Comparison of ENCODE assay signal across 36 cellular contexts in the genomic region with DNA sequence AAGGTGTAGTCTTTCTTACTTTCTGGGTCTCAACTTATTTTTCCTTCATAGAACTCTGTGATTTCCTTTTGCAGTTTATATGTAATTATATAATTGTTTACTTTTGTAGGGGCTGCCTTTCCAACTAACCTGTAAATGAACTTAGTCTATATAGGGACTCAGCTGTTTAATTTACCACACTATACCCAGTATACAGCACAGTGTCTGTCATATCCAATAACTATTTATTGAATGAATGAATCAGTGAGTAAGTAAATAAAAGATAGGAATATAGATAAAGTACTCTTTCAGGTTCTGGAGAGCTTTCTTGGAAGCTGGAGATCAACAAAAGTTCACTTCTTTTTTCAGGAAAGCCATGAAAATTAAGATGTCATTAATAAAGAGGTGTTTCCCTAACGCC.
"Had no signal": no experiment of that assay in that cellular context is flagged by ENCODE, and none has a peak within 500 bp of the region (broad histone marks: within the 10 kb centered on the region; RNA-seq: fewer than 3 reads in every experiment).

No MANE protein-coding gene starts in this region.

- ATAC-seq: activated naive CD4-positive, alpha-beta T cell treated with anti-CD3 and anti-CD28 coated beads, Interleukin-2, amount 50 U/mL, for 72 hours; activated naive CD8-positive, alpha-beta T cell treated with anti-CD3 and anti-CD28 coated beads, Interleukin-2, amount 50 U/mL, for 24 hours; activated T-cell treated with anti-CD3 and anti-CD28 coated beads, Interleukin-2, amount 50 U/mL, for 4 hours; activated T-cell treated with anti-CD3 and anti-CD28 coated beads, Interleukin-2, amount 50 U/mL, for 72 hours; activated T-helper 17 cell treated with anti-CD3 and anti-CD28 coated beads, Interleukin-2, amount 50 U/mL, for 72 hours; body of pancreas had no signal

- H3K27ac ChIP-seq: adrenal gland, ascending aorta, body of pancreas, brain microvascular endothelial cell, breast epithelium, cardiac muscle cell had no signal

- H3K4me3 ChIP-seq: adrenal gland, ascending aorta, body of pancreas, breast epithelium, cardiac muscle cell had no signal

- H3K27me3 Mint-ChIP-seq: activated naive CD4-positive, alpha-beta T cell treated with anti-CD3 and anti-CD28 coated beads, Interleukin-2, amount 10 ng/mL, durations not matched to agents 7 days and 5 days; activated naive CD4-positive, alpha-beta T cell treated with anti-CD3 and anti-CD28 coated beads, Interleukin-2, amount 50 U/mL, for 24 hours; activated T-cell treated with anti-CD3 and anti-CD28 coated beads, Interleukin-2, amount 50 U/mL, for 24 hours had no signal

- H3K9me3 Mint-ChIP-seq: activated naive CD4-positive, alpha-beta T cell treated with anti-CD3 and anti-CD28 coated beads, Interleukin-2, amount 10 ng/mL, durations not matched to agents 7 days and 5 days; activated naive CD4-positive, alpha-beta T cell treated with anti-CD3 and anti-CD28 coated beads, Interleukin-2, amount 50 U/mL, for 24 hours; activated naive CD8-positive, alpha-beta T cell treated with anti-CD3 and anti-CD28 coated beads for 36 hours; activated naive CD8-positive, alpha-beta T cell treated with anti-CD3 and anti-CD28 coated beads, Interleukin-2, amount 10 ng/mL, durations not matched to agents 7 days and 5 days; activated naive CD8-positive, alpha-beta T cell treated with anti-CD3 and anti-CD28 coated beads, Interleukin-2, amount 50 U/mL, for 24 hours; activated T-cell treated with anti-CD3 and anti-CD28 coated beads, Interleukin-2, amount 50 U/mL, for 24 hours; activated T-cell treated with anti-CD3 and anti-CD28 coated beads, Interleukin-2, amount 50 U/mL, for 4 hours; activated T-cell treated with anti-CD3 and anti-CD28 coated beads, Interleukin-2, amount 50 U/mL, for 72 hours; activated T-helper 1 cell treated with anti-CD3 and anti-CD28 coated beads, Interleukin-12 subunit alpha, Interleukin-12 subunit beta, Interleukin-2, Interleukin-4 antibody, amounts not matched to agents 30 ng/mL and 10 ng/mL and 1 ng/mL, durations not matched to agents 14 hours and 24 hours and 36 hours; activated T-helper 2 cell treated with anti-CD3 and anti-CD28 coated beads, Interferon-gamma antibody, Interleukin-2, Interleukin-4, amounts not matched to agents 10 μg/mL and 5 μg/mL and 100 μg/mL, durations not matched to agents 14 hours and 24 hours and 36 hours; central memory CD8-positive, alpha-beta T cell had no signal

- H3K4me3 Mint-ChIP-seq: activated naive CD4-positive, alpha-beta T cell treated with anti-CD3 and anti-CD28 coated beads, Interleukin-2, amount 10 ng/mL, durations not matched to agents 7 days and 5 days; activated naive CD4-positive, alpha-beta T cell treated with anti-CD3 and anti-CD28 coated beads, Interleukin-2, amount 50 U/mL, for 24 hours; activated naive CD8-positive, alpha-beta T cell; activated naive CD8-positive, alpha-beta T cell treated with anti-CD3 and anti-CD28 coated beads for 36 hours; activated naive CD8-positive, alpha-beta T cell treated with anti-CD3 and anti-CD28 coated beads, Interleukin-2, amount 10 ng/mL, durations not matched to agents 7 days and 5 days; activated naive CD8-positive, alpha-beta T cell treated with anti-CD3 and anti-CD28 coated beads, Interleukin-2, amount 50 U/mL, for 24 hours; activated T-cell treated with anti-CD3 and anti-CD28 coated beads, Interleukin-2, amount 50 U/mL, for 24 hours; activated T-cell treated with anti-CD3 and anti-CD28 coated beads, Interleukin-2, amount 50 U/mL, for 4 hours; activated T-cell treated with anti-CD3 and anti-CD28 coated beads, Interleukin-2, amount 50 U/mL, for 72 hours; activated T-helper 1 cell treated with anti-CD3 and anti-CD28 coated beads, Interleukin-12 subunit alpha, Interleukin-12 subunit beta, Interleukin-2, Interleukin-4 antibody, amounts not matched to agents 30 ng/mL and 10 ng/mL and 1 ng/mL, durations not matched to agents 14 hours and 24 hours and 36 hours; activated T-helper 17 cell treated with anti-CD3 and anti-CD28 coated beads, Interleukin-2, amount 50 U/mL, for 72 hours; brain; central memory CD8-positive, alpha-beta T cell had no signal

- H3K27me3 ChIP-seq: adrenal gland, ascending aorta, body of pancreas, brain microvascular endothelial cell, breast epithelium, cardiac muscle cell had no signal

- H3K27ac Mint-ChIP-seq: activated naive CD4-positive, alpha-beta T cell treated with anti-CD3 and anti-CD28 coated beads, Interleukin-2, amount 10 ng/mL, durations not matched to agents 7 days and 5 days; activated naive CD4-positive, alpha-beta T cell treated with anti-CD3 and anti-CD28 coated beads, Interleukin-2, amount 50 U/mL, for 24 hours; activated naive CD4-positive, alpha-beta T cell treated with anti-CD3 and anti-CD28 coated beads, Interleukin-2, amount 50 U/mL, for 72 hours; activated naive CD8-positive, alpha-beta T cell; activated naive CD8-positive, alpha-beta T cell treated with anti-CD3 and anti-CD28 coated beads for 36 hours; activated naive CD8-positive, alpha-beta T cell treated with anti-CD3 and anti-CD28 coated beads, Interleukin-2, amount 10 ng/mL, durations not matched to agents 7 days and 5 days; activated naive CD8-positive, alpha-beta T cell treated with anti-CD3 and anti-CD28 coated beads, Interleukin-2, amount 50 U/mL, for 24 hours; activated T-cell treated with anti-CD3 and anti-CD28 coated beads, Interleukin-2, amount 50 U/mL, for 24 hours; activated T-cell treated with anti-CD3 and anti-CD28 coated beads, Interleukin-2, amount 50 U/mL, for 72 hours; activated T-helper 1 cell treated with anti-CD3 and anti-CD28 coated beads, Interleukin-12 subunit alpha, Interleukin-12 subunit beta, Interleukin-2, Interleukin-4 antibody, amounts not matched to agents 30 ng/mL and 10 ng/mL and 1 ng/mL, durations not matched to agents 14 hours and 24 hours and 36 hours; activated T-helper 17 cell treated with anti-CD3 and anti-CD28 coated beads, Interleukin-2, amount 50 U/mL, for 72 hours; activated T-helper 2 cell treated with anti-CD3 and anti-CD28 coated beads, Interferon-gamma antibody, Interleukin-2, Interleukin-4, amounts not matched to agents 10 μg/mL and 5 μg/mL and 100 μg/mL, durations not matched to agents 14 hours and 24 hours and 36 hours; brain had no signal

- H3K4me1 ChIP-seq: adrenal gland, ascending aorta, body of pancreas, breast epithelium had no signal

- H3K9me3 ChIP-seq: adrenal gland, ascending aorta, body of pancreas, breast epithelium had no signal

- H3K36me3 ChIP-seq: adrenal gland, ascending aorta, brain microvascular endothelial cell, breast epithelium, cardiac muscle cell had no signal

- H3K4me1 Mint-ChIP-seq: activated naive CD4-positive, alpha-beta T cell treated with anti-CD3 and anti-CD28 coated beads, Interleukin-2, amount 10 ng/mL, durations not matched to agents 7 days and 5 days; activated naive CD4-positive, alpha-beta T cell treated with anti-CD3 and anti-CD28 coated beads, Interleukin-2, amount 50 U/mL, for 24 hours; activated naive CD8-positive, alpha-beta T cell treated with anti-CD3 and anti-CD28 coated beads for 36 hours; activated naive CD8-positive, alpha-beta T cell treated with anti-CD3 and anti-CD28 coated beads, Interleukin-2, amount 10 ng/mL, durations not matched to agents 7 days and 5 days; activated naive CD8-positive, alpha-beta T cell treated with anti-CD3 and anti-CD28 coated beads, Interleukin-2, amount 50 U/mL, for 24 hours; activated T-helper 17 cell treated with anti-CD3 and anti-CD28 coated beads, Interleukin-2, amount 50 U/mL, for 72 hours; brain; central memory CD8-positive, alpha-beta T cell had no signal

- H3K36me3 Mint-ChIP-seq: activated naive CD4-positive, alpha-beta T cell treated with anti-CD3 and anti-CD28 coated beads, Interleukin-2, amount 10 ng/mL, durations not matched to agents 7 days and 5 days; activated naive CD4-positive, alpha-beta T cell treated with anti-CD3 and anti-CD28 coated beads, Interleukin-2, amount 50 U/mL, for 24 hours; activated naive CD4-positive, alpha-beta T cell treated with anti-CD3 and anti-CD28 coated beads, Interleukin-2, amount 50 U/mL, for 72 hours; activated naive CD8-positive, alpha-beta T cell; activated naive CD8-positive, alpha-beta T cell treated with anti-CD3 and anti-CD28 coated beads for 36 hours; activated naive CD8-positive, alpha-beta T cell treated with anti-CD3 and anti-CD28 coated beads, Interleukin-2, amount 10 ng/mL, durations not matched to agents 7 days and 5 days; brain had no signal

- DNase-seq: activated effector memory CD4-positive, alpha-beta T cell treated with anti-CD3 and anti-CD28 coated beads, Interleukin-2, amount 50 U/mL, for 16 hours; activated effector memory CD4-positive, alpha-beta T cell treated with Interleukin-2 at 50 U/mL for 16 hours; activated gamma-delta T cell; activated gamma-delta T cell treated with Interleukin-2 at 50 U/mL for 16 hours; activated naive CD4-positive, alpha-beta T cell; activated naive CD4-positive, alpha-beta T cell treated with anti-CD3 and anti-CD28 coated beads, Interleukin-2, amount 10 ng/mL, durations not matched to agents 7 days and 5 days; activated naive CD4-positive, alpha-beta T cell treated with anti-CD3 and anti-CD28 coated beads, Interleukin-2, amount 50 U/mL, for 16 hours; activated naive CD4-positive, alpha-beta T cell treated with Interleukin-2 at 50 U/mL for 16 hours; activated naive CD8-positive, alpha-beta T cell treated with anti-CD3 and anti-CD28 coated beads for 36 hours; activated naive CD8-positive, alpha-beta T cell treated with anti-CD3 and anti-CD28 coated beads, Interleukin-2, amount 10 ng/mL, durations not matched to agents 7 days and 5 days; activated naive CD8-positive, alpha-beta T cell treated with anti-CD3 and anti-CD28 coated beads, Interleukin-2, amount 50 U/mL, for 24 hours; activated T-cell treated with anti-CD3 and anti-CD28 coated beads, Interleukin-2, amount 50 U/mL, for 24 hours; activated T-cell treated with anti-CD3 and anti-CD28 coated beads, Interleukin-2, amount 50 U/mL, for 4 hours; activated T-cell treated with anti-CD3 and anti-CD28 coated beads, Interleukin-2, amount 50 U/mL, for 48 hours; activated T-cell treated with anti-CD3 and anti-CD28 coated beads, Interleukin-2, amount 50 U/mL, for 72 hours; adrenal gland; amniotic stem cell; amygdala; anterior cingulate cortex; aorta; body of pancreas; brain microvascular endothelial cell; caudate nucleus; central memory CD4-positive, alpha-beta T cell; cerebellar nuclear complex had no signal
